8 cellular contexts compared by ENCODE assay signal in the genomic region with DNA sequence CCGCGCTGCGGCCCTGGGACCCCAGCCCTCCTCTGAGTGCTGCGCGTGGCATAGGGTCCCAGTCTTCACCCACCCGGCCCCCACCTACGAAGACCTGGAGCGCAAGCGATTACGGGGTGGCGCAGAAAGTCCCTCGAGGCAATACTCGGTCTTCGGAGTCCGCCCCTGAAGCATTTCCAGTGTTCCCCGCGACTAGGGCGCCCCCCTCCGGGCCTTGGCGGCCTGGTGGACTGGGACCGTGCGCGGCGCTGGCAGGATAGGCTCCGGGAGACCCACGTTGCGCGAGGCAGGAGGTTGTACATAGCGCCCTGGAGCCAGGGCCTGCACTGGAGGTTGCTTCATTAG. TPM values are rescaled to one million over a fixed set of nuclear protein-coding genes. Genes with fewer than 3 reads are reported as not detected.
A peak's percentile ranks its signal among the peaks of the same experiment; 100 is the strongest.
DNase-seq lines count a peak whose midpoint lies in the region; ATAC-seq, FAIRE-seq and TF ChIP-seq lines count a peak whose summit lies in the region.

No MANE protein-coding gene starts in this region.

- H3K4me1 ChIP-seq in kidney (ENCODE audit: control insufficient read depth in 1 of 2, insufficient read depth in 1 of 2, low read depth in 1 of 2, low read length in 2 of 2) = peaks cover 3 to 5% of the 10 kb centered on the region in 2 donors

- FAIRE-seq in kidney (lab: Jason Lieb, UNC) = no peak

- H3K9ac ChIP-seq in kidney (ENCODE audit: low read length in 2 of 2) = peak overlapping the region; percentile 91 to 98

- no peaks in the 10 kb centered on the region for H3K36me3 ChIP-seq in kidney (ENCODE audit: control insufficient read depth in 1 of 2, insufficient read depth in 2 of 2, low read length in 2 of 2)

- peak overlapping the region; percentile 95 for H3K27ac ChIP-seq in caudate nucleus (ENCODE audit: low read depth, low read length)
- peak overlapping the region; percentile 99 for H3K27ac ChIP-seq in kidney (ENCODE audit: low read depth in 2 of 2, low read length in 2 of 2)

- ATAC-seq in GM18873 (IDR thresholded peaks at IDR 0.05; ENCODE audit: low FRiP score, unreplicated experiment) (peak; percentile 45), HG03108 (IDR thresholded peaks at IDR 0.05; ENCODE audit: unreplicated experiment) (peak; percentile 45)

- DNase-seq in AG08395 (ENCODE audit: low spot score) (peak; percentile 80), NCI-H2227 treated with DMSO at 0.1 percent for 48 hours (lab: John Stamatoyannopoulos, UW) (peak; percentile 39), caudate nucleus (lab: John Stamatoyannopoulos, UW) (peak in 60 of 61 donors; percentile 30 to 92 (median 78)), kidney (peak; percentile 98)
- DNase-seq in activated CD4-positive, CD25-positive, alpha-beta regulatory T cell (lab: John Stamatoyannopoulos, UW) = peak; percentile 90 to 91 (median 90)
- peak; percentile 85 to 94 for DNase-seq in stimulated activated CD4-positive, alpha-beta T cell treated with anti-CD3 and anti-CD28 coated beads, Interleukin-15, amount 100 ng/mL, for 48 hours (ENCODE audit: low read depth in 2 of 2)

- intact Hi-C loops in kidney (cut with DNase I) = loop anchor here (10.0 kb wide), 2 partner anchors 148 to 208 kb away; no protein-coding TSS in a partner anchor

- no peaks in the 10 kb centered on the region for H3K9me3 ChIP-seq in kidney (ENCODE audit: control insufficient read depth in 1 of 2, low read length in 2 of 2)

- TF ChIP-seq CTCF in kidney (IDR thresholded peaks at IDR 0.05; ENCODE audit: borderline replicate concordance, extremely low read depth, insufficient read depth) = peak; percentile 83

- peak overlapping the region; percentile 89 to 91 for H3K4me3 ChIP-seq in kidney (ENCODE audit: low read length in 2 of 2)

RNA-seq across cellular contexts. Expression of a gene that starts 0.6 kb away (rescaled TPM):
- 32.9 TPM for total RNA-seq in kidney
- 5.9 TPM for polyA plus RNA-seq in kidney (ENCODE audit: insufficient read depth, low read depth, low replicate concordance)

RNA-seq across cellular contexts. Expression of a gene that starts 29.5 kb away (rescaled TPM):
- 10.6 TPM for total RNA-seq in kidney
- polyA plus RNA-seq in kidney (ENCODE audit: insufficient read depth, low read depth, low replicate concordance) = 21.3 TPM

Comparison
In these comparisons a context has a peak if more than half of its experiments do, and no peak if none do; other contexts are left out.
1. Peak in every context shown above with its lines: DNase-seq, ATAC-seq, H3K4me3 ChIP-seq and H3K27ac ChIP-seq.
2. DNase-seq: peak in every context shown above with its lines; median percentile 98 in kidney; 90 in activated CD4-positive, CD25-positive, alpha-beta regulatory T cell; 90 in stimulated activated CD4-positive, alpha-beta T cell treated with anti-CD3 and anti-CD28 coated beads, Interleukin-15, amount 100 ng/mL, for 48 hours; 80 in AG08395; 78 in caudate nucleus; 39 in NCI-H2227 treated with DMSO at 0.1 percent for 48 hours.